ENCODE assay signal across 16 cellular contexts in the genomic region with DNA sequence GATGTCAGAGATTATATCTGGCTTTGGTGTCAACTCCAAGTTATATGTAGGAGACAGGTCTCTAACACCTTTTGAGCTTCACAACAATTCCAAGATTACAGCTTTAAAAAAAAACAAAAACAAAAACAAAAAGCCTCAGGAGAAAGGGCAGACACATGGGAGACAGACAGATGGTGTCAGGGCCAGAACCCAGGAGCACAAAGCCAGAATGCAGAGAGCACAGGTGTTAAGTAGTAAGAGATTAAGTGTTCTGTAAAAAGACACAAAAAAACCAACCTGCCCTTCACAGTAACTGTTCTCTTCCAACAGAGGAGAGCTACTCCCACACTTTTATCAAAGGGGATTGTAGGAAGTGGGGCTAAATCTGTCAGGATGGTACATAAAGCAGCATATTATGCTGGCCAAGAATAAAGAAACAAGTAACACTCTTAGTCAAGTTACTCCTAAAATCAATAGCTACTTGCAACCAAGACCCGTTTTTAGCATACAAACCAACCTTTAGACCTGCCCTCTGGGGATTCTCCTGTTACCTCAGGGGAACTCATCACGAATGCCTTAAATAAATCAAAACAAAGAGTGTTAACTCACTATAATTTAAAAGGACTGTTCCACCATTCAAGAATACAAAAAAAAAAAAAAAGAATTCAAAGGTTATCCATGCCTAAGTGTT. TPM values are rescaled to one million over a fixed set of nuclear protein-coding genes. Genes with fewer than 3 reads are reported as not detected.
DNase-seq lines count a peak whose midpoint lies in the region; ATAC-seq, FAIRE-seq and TF ChIP-seq lines count a peak whose summit lies in the region.
"Had no signal": no experiment of that assay in that cellular context is flagged by ENCODE, and none has a peak within 500 bp of the region (broad histone marks: within the 10 kb centered on the region; RNA-seq: fewer than 3 reads in every experiment).

No MANE protein-coding gene starts in this region.

- H3K4me3 ChIP-seq in GM12878, result no peak overlapping the region
- no peak overlapping the region for H3K4me3 ChIP-seq in colonic mucosa

- H3K4me2 ChIP-seq in GM12878 (ENCODE audit: control insufficient read depth, insufficient read depth), result 0 out of 2 replicates have a peak overlapping the region, but pooled peaks have one; percentile 3

- H3K36me3 ChIP-seq in GM12878 (ENCODE audit: control insufficient read depth in 2 of 2, insufficient read depth in 2 of 2, low read length in 1 of 2) (no peaks in the 10 kb centered on the region), colonic mucosa (no peaks in the 10 kb centered on the region)

- no peaks in the 10 kb centered on the region for H3K4me1 ChIP-seq in GM12878 (ENCODE audit: control insufficient read depth, insufficient read depth, low read length)
- H3K4me1 ChIP-seq in colonic mucosa, result no peaks in the 10 kb centered on the region

- no peak overlapping the region for H3K4me3 Mint-ChIP-seq in stimulated activated naive CD8-positive, alpha-beta T cell treated with anti-CD3 and anti-CD28 coated beads, Interleukin-15, amount 100 ng/mL, for 72 hours
- H3K4me3 Mint-ChIP-seq: H9 had no signal

- H3K27ac Mint-ChIP-seq in stimulated activated naive CD8-positive, alpha-beta T cell treated with anti-CD3 and anti-CD28 coated beads, Interleukin-15, amount 100 ng/mL, for 72 hours, result no peak overlapping the region
- H3K27ac Mint-ChIP-seq: H9 had no signal

- H3K27ac ChIP-seq in GM12878 (ENCODE audit: control insufficient read depth, insufficient read depth) (no peak overlapping the region), colonic mucosa (no peak overlapping the region)
- H3K27ac ChIP-seq: C4-2B had no signal

- ATAC-seq in GM12878 (no peak), Right ventricle myocardium inferior (no peak)
- no peak for ATAC-seq in stimulated activated naive CD8-positive, alpha-beta T cell treated with anti-CD3 and anti-CD28 coated beads, Interleukin-15, amount 100 ng/mL, for 72 hours

- H2AFZ ChIP-seq in GM12878 (ENCODE audit: control insufficient read depth, low read depth, low read length), result no peak overlapping the region

- in situ Hi-C loops in GM12878 (cut with MboI), result no loop called here

- H3K79me2 ChIP-seq in GM12878 (ENCODE audit: control insufficient read depth, insufficient read depth, low read length), result no peaks in the 10 kb centered on the region

- CTCF ChIA-PET in GM12878 (lab: Yijun Ruan, JAX), result interaction anchor here (1.1 kb wide), 1 partner anchor 13 kb away, joined by 4 read pairs; no protein-coding TSS in a partner anchor

- intact Hi-C loops in GM12878 (cut with micrococcal nuclease; ENCODE audit: unreplicated experiment) (no loop called here), Right ventricle myocardium inferior (cut with DNase I) (no loop called here), colonic mucosa (cut with DNase I) (no loop called here)

- no TSS peak for BruUV-seq in GM12878 (replicated peaks; lab: Mats Ljungman, UMichigan)

- 0% methylated on average over 2 of the region's 2 CpGs for WGBS in GM12878 (ENCODE audit: insufficient coverage, insufficient replicate concordance, low lambda C conversion rate, missing lambda C conversion rate)

- DNase-seq in NCI-H446 treated with DMSO at 0.1 percent for 48 hours (lab: John Stamatoyannopoulos, UW) (peak; percentile 1), NCI-H446 (lab: John Stamatoyannopoulos, UW) (no peak), NCI-H2171 (lab: John Stamatoyannopoulos, UW) (peak; percentile 65), GM12878 (ENCODE audit: low read depth, low spot score) (no peak), Right ventricle myocardium inferior (ENCODE audit: missing footprints) (no peak), colonic mucosa (no peak)
- DNase-seq in stimulated activated naive CD8-positive, alpha-beta T cell treated with anti-CD3 and anti-CD28 coated beads, Interleukin-15, amount 100 ng/mL, for 72 hours, result no peak
- DNase-seq: EL, H9, NCI-H1417 treated with DMSO at 0.1 percent for 48 hours, NCI-H510A treated with DMSO at 0.1 percent for 48 hours, SHP77 had no signal

- POLR2A ChIA-PET in GM12878 (lab: Charles Lee), result interaction anchor here (0.7 to 1.4 kb wide), 3 partner anchors 9 to 109 kb away, joined by 3 to 5 read pairs (median 3); no protein-coding TSS in a partner anchor

- no peak for TF ChIP-seq POLR2A in GM12878 (IDR thresholded peaks at IDR 0.05; ENCODE audit: low read depth, low read length)

- H3K27me3 ChIP-seq in GM12878 (replicated peaks in 1 of 2; ENCODE audit: control insufficient read depth in 2 of 2, insufficient read depth in 2 of 2, low read length in 1 of 2) (peaks cover 0 to 18% of the 10 kb centered on the region in 2 experiments; a peak in 3 of 4 replicates), colonic mucosa (peaks cover 6% of the 10 kb centered on the region)

- peaks cover 5% of the 10 kb centered on the region for H3K4me1 Mint-ChIP-seq in stimulated activated naive CD8-positive, alpha-beta T cell treated with anti-CD3 and anti-CD28 coated beads, Interleukin-15, amount 100 ng/mL, for 72 hours

- H3K9ac ChIP-seq in GM12878 (ENCODE audit: control insufficient read depth, insufficient read depth, low read length) (no peak overlapping the region), colonic mucosa (ENCODE audit: low read depth in 2 of 2, low read length in 2 of 2) (no peak overlapping the region)

- TF ChIP-seq CTCF in GM12878 (IDR thresholded peaks at IDR 0.05 in 2 of 3, conservative IDR thresholded peaks at IDR 0.05 in 1 of 3; ENCODE audit: control insufficient read depth in 2 of 3, extremely low read depth in 1 of 3, insufficient read depth in 1 of 3, low read depth in 3 of 3, low read length in 3 of 3) (no peak), colonic mucosa (IDR thresholded peaks at IDR 0.05) (no peak)

- no peak for TF ChIP-seq EP300 in GM12878 (IDR thresholded peaks at IDR 0.05; ENCODE audit: borderline replicate concordance in 1 of 2, control insufficient read depth in 1 of 2, low read depth in 2 of 2, low read length in 2 of 2)

- peaks cover 47% of the 10 kb centered on the region for H3K27me3 Mint-ChIP-seq in stimulated activated naive CD8-positive, alpha-beta T cell treated with anti-CD3 and anti-CD28 coated beads, Interleukin-15, amount 100 ng/mL, for 72 hours

- RAD21 ChIA-PET in GM12878 (lab: Charles Lee; ENCODE audit: unreplicated experiment), result interaction anchor here (0.8 kb wide), 1 partner anchor 73 kb away, joined by 3 read pairs; no protein-coding TSS in a partner anchor

- no peak for TF ChIP-seq RAD21 in GM12878 (IDR thresholded peaks at IDR 0.05; ENCODE audit: insufficient read depth, low read depth, low read length)

- FAIRE-seq in GM12878 (lab: Jason Lieb, UNC), result no peak
- FAIRE-seq: RCC 7860 had no signal

- H3K9me3 Mint-ChIP-seq in stimulated activated naive CD8-positive, alpha-beta T cell treated with anti-CD3 and anti-CD28 coated beads, Interleukin-15, amount 100 ng/mL, for 72 hours, result no peaks in the 10 kb centered on the region
- H3K9me3 Mint-ChIP-seq: H9 had no signal

- SMC1A ChIA-PET in GM12878 (lab: Charles Lee; ENCODE audit: uncharacterized antibody, unreplicated experiment), result interaction anchor here (0.7 to 3.2 kb wide), 4 partner anchors 8 to 707 kb away, joined by 3 to 21 read pairs (median 6); no protein-coding TSS in a partner anchor

- H4K20me1 ChIP-seq in GM12878 (ENCODE audit: control insufficient read depth, insufficient read depth), result no peaks in the 10 kb centered on the region

- H3K9me3 ChIP-seq in GM12878 (replicated peaks; ENCODE audit: control insufficient read depth, insufficient read depth, low read length) (no peaks in the 10 kb centered on the region), colonic mucosa (no peaks in the 10 kb centered on the region)

TF ChIP-seq in GM12878, 131 proteins besides CTCF, POLR2A, EP300 and RAD21:
- TF ChIP-seq FOXM1 (IDR thresholded peaks at IDR 0.05; ENCODE audit: low read depth, low read length) (no peak), CHD4 (IDR thresholded peaks at IDR 0.05) (no peak), CHD1 (IDR thresholded peaks at IDR 0.05; ENCODE audit: low read depth, low read length) (no peak), RBBP5 (conservative IDR thresholded peaks at IDR 0.05) (no peak), MEF2B (IDR thresholded peaks at IDR 0.05; ENCODE audit: partially characterized antibody, poor library complexity, severe bottlenecking) (peak; percentile 53), ZNF384 (IDR thresholded peaks at IDR 0.05; ENCODE audit: borderline replicate concordance, low read depth, low read length) (no peak)
TF ChIP-seq in GM12878: peak in this region for 1.

RNA-seq across cellular contexts. Expression of a gene that starts 5.9 kb away (rescaled TPM):
- 2.4 and 3.7 TPM in 2 replicates for total RNA-seq in GM12878 (2013; cell fraction: nucleolus; rRNA removed)
- total RNA-seq in GM12878 (2014; rRNA removed), result 0.28 and 0.44 TPM in 2 replicates
- 0.27 and 0.28 TPM in 2 replicates for total RNA-seq in GM12878 (2014; rRNA removed; fragmentation: Illumina TruSeq; extraction: Trizol)
- 0.66 and 0.92 TPM in 2 replicates for total RNA-seq in GM12878 (2021)
- polyA plus RNA-seq in GM12878 (2011; ENCODE audit: low read depth), result 0.12 TPM
- 0.14 and 0.26 TPM in 2 replicates for polyA plus RNA-seq in GM12878 (2011; rRNA removed)
- polyA plus RNA-seq in GM12878 (2011; cell fraction: cytosol; rRNA removed), result 0.10 and 0.15 TPM in 2 replicates
- polyA plus RNA-seq in GM12878 (2011; cell fraction: nucleus; rRNA removed), result 0.23 and 0.40 TPM in 2 replicates
- polyA plus RNA-seq in GM12878 (2012), result 0.38 and 0.48 TPM in 2 replicates
- polyA plus RNA-seq in GM12878 (2014; fragmentation: Illumina TruSeq; extraction: Trizol), result 0.65 and 0.68 TPM in 2 replicates
- under 1 TPM; 0.05 to 0.20 TPM for polyA plus RNA-seq in GM12878 (2014; fragmentation: Nextera tagmentation; extraction: Ambion mirVana)
- polyA plus RNA-seq in GM12878 (2014; rRNA removed), result 0.71 and 0.99 TPM in 2 replicates
- 1 to 10 TPM; 1.1 TPM for polyA plus RNA-seq in GM12878 (2016; fragmentation: Nextera tagmentation; extraction: Ambion mirVana)
- polyA minus RNA-seq in GM12878 (2011; rRNA and poly(A)+ RNA removed), result not detected in 2 replicates
- not detected in 2 replicates for polyA minus RNA-seq in GM12878 (2011; cell fraction: cytosol; rRNA and poly(A)+ RNA removed)
- polyA minus RNA-seq in GM12878 (2011; cell fraction: nucleus; rRNA and poly(A)+ RNA removed), result 0.12 TPM in 1 of 2 replicates, not detected in the other
- 1.9 TPM for total RNA-seq in Right ventricle myocardium inferior
- 1 to 10 TPM in 1 of 2 donors, under 1 TPM in 1; 0.40 to 1.4 TPM for total RNA-seq in colonic mucosa
- total RNA-seq: A673; T-helper 1 cell treated with Interleukin-12 subunit alpha and Interleukin-12 subunit beta and Interleukin-4 antibody, amounts not matched to agents 30 ng/mL and 1 ng/mL, for 36 hours had no signal

Comparison
In these comparisons a context has a peak if more than half of its experiments do, and no peak if none do; other contexts are left out.
1. DNase-seq: peak in NCI-H446 treated with DMSO at 0.1 percent for 48 hours (single experiment) and NCI-H2171 (single experiment); none in NCI-H446 (0 of 2), GM12878 (single experiment), Right ventricle myocardium inferior (single experiment), stimulated activated naive CD8-positive, alpha-beta T cell treated with anti-CD3 and anti-CD28 coated beads, Interleukin-15, amount 100 ng/mL, for 72 hours (0 of 2) and colonic mucosa (single experiment).